ENCODE assay signal across 24 cellular contexts in genomic region chr16:15701367-15701766, GRCh38. TPM values are rescaled to one million over a fixed set of nuclear protein-coding genes. Genes with fewer than 3 reads are reported as not detected.
DNase-seq lines count a peak whose midpoint lies in the region; FAIRE-seq and TF ChIP-seq lines count a peak whose summit lies in the region.
"Had no signal": no experiment of that assay in that cellular context is flagged by ENCODE, and none has a peak within 500 bp of the region (broad histone marks: within the 10 kb centered on the region; RNA-seq: fewer than 3 reads in every experiment).

No MANE protein-coding gene starts in this region.

- no peak for DNase-seq in Caco-2
- no peak for DNase-seq in OCI-LY7 (ENCODE audit: low spot score)
- no peak for DNase-seq in endothelial cell of umbilical vein (ENCODE audit: low read depth, low spot score)
- DNase-seq in sigmoid colon, result no peak
- no peak for DNase-seq in SW 1271 (lab: John Stamatoyannopoulos, UW)
- DNase-seq in NCI-H1105 treated with DMSO at 0.1 percent for 48 hours (lab: John Stamatoyannopoulos, UW), result no peak
- DNase-seq in SW480 (ENCODE audit: low spot score), result no peak
- DNase-seq: ACHN; CD4-positive, alpha-beta memory T cell; HCEC 1CT; NCI-H1105; NCI-H2029 treated with DMSO at 0.1 percent for 48 hours; NCI-H226; NCI-H510A treated with DMSO at 0.1 percent for 48 hours; NCI-H748 treated with DMSO at 0.1 percent for 48 hours; NK-92 treated with Interleukin-12 subunit alpha and Interleukin-12 subunit beta, amount 100 ng/mL, for 24 hours had no signal

- H3K9ac ChIP-seq in endothelial cell of umbilical vein (replicated peaks; ENCODE audit: extremely low read depth, insufficient read depth, low read length), result no peak overlapping the region
- H3K9ac ChIP-seq: KMS-11 had no signal

- no peak overlapping the region for H3K4me3 Mint-ChIP-seq in Caco-2 (ENCODE audit: unreplicated experiment)
- H3K4me3 Mint-ChIP-seq: CD4-positive, alpha-beta memory T cell; GM23338 had no signal

- H3K9me3 ChIP-seq in Caco-2 (no peaks in the 10 kb centered on the region), OCI-LY7 (ENCODE audit: low read length) (no peaks in the 10 kb centered on the region), endothelial cell of umbilical vein (replicated peaks; ENCODE audit: control insufficient read depth, insufficient read depth, low read length) (no peaks in the 10 kb centered on the region), sigmoid colon (no peaks in the 10 kb centered on the region)
- H3K9me3 ChIP-seq: BLaER1 treated with 17β-estradiol and CSF1 and Interleukin-3, amounts not matched to agents 10 nM and 100 nM; SJSA1 had no signal

- H3K36me3 ChIP-seq in Caco-2 (ENCODE audit: control insufficient read depth, insufficient read depth, low read length) (peaks cover 2% of the 10 kb centered on the region; the same call in 1 of the 2 replicates), OCI-LY7 (ENCODE audit: insufficient read depth, low read length) (peaks cover 86% of the 10 kb centered on the region), endothelial cell of umbilical vein (ENCODE audit: control insufficient read depth in 2 of 2, extremely low read depth in 1 of 2, insufficient read depth in 2 of 2, low read length in 2 of 2) (peaks cover 20 to 25% of the 10 kb centered on the region in 2 experiments), sigmoid colon (peaks cover 5 to 77% (median 47%) of the 10 kb centered on the region in 4 donors)

- FAIRE-seq in endothelial cell of umbilical vein (lab: Jason Lieb, UNC), result no peak
- FAIRE-seq: G401.6, GM12892, GM18507, RCC 7860 had no signal

- H3K4me3 ChIP-seq in Caco-2 (ENCODE audit: low read depth, low read length), result no peak overlapping the region
- H3K4me3 ChIP-seq in OCI-LY7 (ENCODE audit: low read depth, low read length, poor library complexity, severe bottlenecking), result no peak overlapping the region
- H3K4me3 ChIP-seq in endothelial cell of umbilical vein (replicated peaks in 1 of 3; ENCODE audit: insufficient read depth in 1 of 3, low read depth in 1 of 3, low read length in 3 of 3), result no peak overlapping the region
- H3K4me3 ChIP-seq in sigmoid colon, result no peak overlapping the region
- H3K4me3 ChIP-seq: BLaER1 treated with 17β-estradiol and CSF1 and Interleukin-3, amounts not matched to agents 10 nM and 100 nM; GM23338; SJSA1 had no signal

- H3K4me1 Mint-ChIP-seq in Caco-2 (ENCODE audit: low read depth, unreplicated experiment), result peaks cover 6% of the 10 kb centered on the region
- H3K4me1 Mint-ChIP-seq: GM23338 had no signal

- H3K27ac ChIP-seq in OCI-LY7 (ENCODE audit: low read depth, low read length, poor library complexity, severe bottlenecking), result no peak overlapping the region
- no peak overlapping the region for H3K27ac ChIP-seq in endothelial cell of umbilical vein (ENCODE audit: insufficient read depth, low read depth, low read length)
- peak overlapping the region; percentile 68 to 80 (median 72) for H3K27ac ChIP-seq in sigmoid colon
- H3K27ac ChIP-seq: KMS-11, SJSA1 had no signal

- H3K27ac Mint-ChIP-seq in Caco-2 (ENCODE audit: unreplicated experiment), result no peak overlapping the region

- BruUV-seq in Caco-2 (replicated peaks; lab: Mats Ljungman, UMichigan), result TSS peak; percentile 41
- TSS peak; percentile 45 for BruUV-seq in OCI-LY7 (replicated peaks; lab: Mats Ljungman, UMichigan)
- TSS peak; percentile 15 for BruUV-seq in endothelial cell of umbilical vein (replicated peaks; lab: Mats Ljungman, UMichigan)

- no peaks in the 10 kb centered on the region for H3K9me2 ChIP-seq in OCI-LY7 (ENCODE audit: insufficient read depth, low read length)

- H3K4me1 ChIP-seq in Caco-2 (no peaks in the 10 kb centered on the region), OCI-LY7 (ENCODE audit: insufficient read depth, low read length, poor library complexity, severe bottlenecking) (no peaks in the 10 kb centered on the region), endothelial cell of umbilical vein (ENCODE audit: control insufficient read depth, extremely low read depth, insufficient read depth, low read length) (peaks cover 16% of the 10 kb centered on the region), sigmoid colon (peaks cover 0 to 21% (median 11%) of the 10 kb centered on the region in 4 donors)

- POLR2A ChIA-PET in Caco-2 (lab: Charles Lee) (no interaction called here), OCI-LY7 (lab: Charles Lee) (no interaction called here), endothelial cell of umbilical vein (lab: Charles Lee) (no interaction called here)

- no peak overlapping the region for H3K4me2 ChIP-seq in OCI-LY7 (ENCODE audit: low read length)
- no peak overlapping the region for H3K4me2 ChIP-seq in endothelial cell of umbilical vein (ENCODE audit: insufficient read depth, low read length)
- H3K4me2 ChIP-seq: BLaER1 treated with 17β-estradiol and CSF1 and Interleukin-3, amounts not matched to agents 10 nM and 100 nM; GM23338; KMS-11 had no signal

- 93 to 94% methylated on average over 6 of the region's 6 CpGs for WGBS in sigmoid colon, 2 donors

- H2AFZ ChIP-seq in OCI-LY7 (ENCODE audit: low read length) (no peak overlapping the region), endothelial cell of umbilical vein (ENCODE audit: low read depth, low read length) (no peak overlapping the region)
- H2AFZ ChIP-seq: GM23338 had no signal

- intact Hi-C loops in Caco-2 (cut with micrococcal nuclease; ENCODE audit: unreplicated experiment) (no loop called here), OCI-LY7 (cut with micrococcal nuclease; ENCODE audit: unreplicated experiment) (loop anchor here (10.0 kb wide), 1 partner anchor 177 kb away; no protein-coding TSS in a partner anchor), endothelial cell of umbilical vein (cut with micrococcal nuclease) (no loop called here), sigmoid colon (cut with DNase I) (no loop called here)

- H4K20me1 ChIP-seq in OCI-LY7 (ENCODE audit: insufficient read depth, low read length), result no peaks in the 10 kb centered on the region
- H4K20me1 ChIP-seq in endothelial cell of umbilical vein (replicated peaks; ENCODE audit: control insufficient read depth, extremely low read depth, insufficient read depth, low read length), result no peaks in the 10 kb centered on the region

- TF ChIP-seq POLR2A in endothelial cell of umbilical vein (IDR thresholded peaks at IDR 0.05; ENCODE audit: low read depth, low read length) (no peak), sigmoid colon (IDR thresholded peaks at IDR 0.05) (no peak)

- H3K9me3 Mint-ChIP-seq in Caco-2 (ENCODE audit: unreplicated experiment), result no peaks in the 10 kb centered on the region
- H3K9me3 Mint-ChIP-seq: CD4-positive, alpha-beta memory T cell; GM23338 had no signal

- dilution Hi-C loops in endothelial cell of umbilical vein (cut with MboI; ENCODE audit: extremely low pct_ligation_motif_present, low sequenced_read_pairs), result no loop called here

- H3K79me2 ChIP-seq in OCI-LY7 (ENCODE audit: insufficient read depth, low read depth, low read length) (no peaks in the 10 kb centered on the region), endothelial cell of umbilical vein (ENCODE audit: control insufficient read depth, insufficient read depth, low read length) (no peaks in the 10 kb centered on the region)

- H3K27me3 Mint-ChIP-seq in Caco-2 (ENCODE audit: insufficient read depth, unreplicated experiment), result no peaks in the 10 kb centered on the region
- H3K27me3 Mint-ChIP-seq: CD4-positive, alpha-beta memory T cell had no signal

- CTCF ChIA-PET in Caco-2 (lab: Charles Lee) (no interaction called here), OCI-LY7 (lab: Charles Lee; ENCODE audit: unreplicated experiment) (no interaction called here), endothelial cell of umbilical vein (lab: Charles Lee) (interaction anchor here (0.9 to 1.0 kb wide), 2 partner anchors 37 to 274 kb away, joined by 3 read pairs; no protein-coding TSS in a partner anchor)

- no peaks in the 10 kb centered on the region for H3K27me3 ChIP-seq in Caco-2 (replicated peaks; ENCODE audit: control insufficient read depth, insufficient read depth, low read length)
- no peaks in the 10 kb centered on the region for H3K27me3 ChIP-seq in endothelial cell of umbilical vein (ENCODE audit: control insufficient read depth in 2 of 2, insufficient read depth in 2 of 2, low read length in 2 of 2)
- H3K27me3 ChIP-seq in sigmoid colon, result no peaks in the 10 kb centered on the region
- H3K27me3 ChIP-seq: BLaER1 treated with 17β-estradiol and CSF1 and Interleukin-3, amounts not matched to agents 10 nM and 100 nM; SJSA1 had no signal

- no peak for TF ChIP-seq EP300 in sigmoid colon (IDR thresholded peaks at IDR 0.05)

- H3K36me3 Mint-ChIP-seq in Caco-2 (ENCODE audit: insufficient read depth, unreplicated experiment), result peaks cover 56% of the 10 kb centered on the region

- no peaks in the 10 kb centered on the region for H3K9me1 ChIP-seq in endothelial cell of umbilical vein (replicated peaks; ENCODE audit: control insufficient read depth, extremely low read depth, insufficient read depth, low read length)

- TF ChIP-seq CTCF in Caco-2 (IDR thresholded peaks at IDR 0.05; ENCODE audit: insufficient read depth in 1 of 2, low read depth in 1 of 2, low read length in 1 of 2, severe bottlenecking in 1 of 2, unreplicated experiment in 1 of 2) (no peak), OCI-LY7 (conservative IDR thresholded peaks at IDR 0.05; ENCODE audit: low read length) (no peak), endothelial cell of umbilical vein (IDR thresholded peaks at IDR 0.05; ENCODE audit: extremely low read depth in 1 of 2, insufficient read depth in 1 of 2, low read depth in 1 of 2, low read length in 2 of 2) (no peak), sigmoid colon (IDR thresholded peaks at IDR 0.05) (no peak)

RNA-seq across cellular contexts. Expression of gene NDE1, which starts 51.3 kb away (rescaled TPM):
- total RNA-seq in Caco-2 (2022) (60.7 and 67.7 TPM in 2 replicates), OCI-LY7 (2022) (141 and 175 TPM in 2 replicates), endothelial cell of umbilical vein (89.1 and 90.2 TPM in 2 replicates), sigmoid colon (10 to 100 TPM; 27.1 to 86.1 (median 35.3) TPM)
- total RNA-seq in OCI-LY7 (2014; rRNA removed; shearing (Covaris generic)), result 76.8 and 88.9 TPM in 2 replicates
- polyA plus RNA-seq in endothelial cell of umbilical vein (26.3 and 28.0 TPM in 2 replicates), sigmoid colon (10 to 100 TPM; 11.3 to 29.3 (median 13.8) TPM)
- polyA plus RNA-seq in endothelial cell of umbilical vein (2011; cell fraction: cytosol; rRNA removed), result 48.8 and 53.7 TPM in 2 replicates
- 39.1 and 46.3 TPM in 2 replicates for polyA plus RNA-seq in endothelial cell of umbilical vein (2011; cell fraction: nucleus; rRNA removed)
- polyA plus RNA-seq in endothelial cell of umbilical vein (2012), result 34.0 and 40.2 TPM in 2 replicates
- 32.1 and 40.4 TPM in 2 replicates for polyA minus RNA-seq in endothelial cell of umbilical vein
- 38.9 TPM for polyA minus RNA-seq in endothelial cell of umbilical vein (2011; cell fraction: cytosol; rRNA and poly(A)+ RNA removed)
- 20.3 and 27.6 TPM in 2 replicates for polyA minus RNA-seq in endothelial cell of umbilical vein (2011; cell fraction: nucleus; rRNA and poly(A)+ RNA removed)

RNA-seq across cellular contexts. Expression of gene MARF1, which starts 58.4 kb away (rescaled TPM):
- total RNA-seq in Caco-2 (2022) (20.2 and 22.3 TPM in 2 replicates), OCI-LY7 (2022) (71.1 and 99.2 TPM in 2 replicates), endothelial cell of umbilical vein (54.3 and 58.5 TPM in 2 replicates), sigmoid colon (10 to 100 TPM; 43.8 to 76.7 (median 54.8) TPM)
- 18.6 and 20.6 TPM in 2 replicates for total RNA-seq in OCI-LY7 (2014; rRNA removed; shearing (Covaris generic))
- polyA plus RNA-seq in endothelial cell of umbilical vein (11.5 and 14.6 TPM in 2 replicates), sigmoid colon (10 to 100 TPM; 13.8 to 25.1 (median 13.9) TPM)
- 13.7 and 14.1 TPM in 2 replicates for polyA plus RNA-seq in endothelial cell of umbilical vein (2011; cell fraction: cytosol; rRNA removed)
- polyA plus RNA-seq in endothelial cell of umbilical vein (2011; cell fraction: nucleus; rRNA removed), result 59.8 and 76.4 TPM in 2 replicates
- 19.2 and 26.2 TPM in 2 replicates for polyA plus RNA-seq in endothelial cell of umbilical vein (2012)
- 64.0 and 70.4 TPM in 2 replicates for polyA minus RNA-seq in endothelial cell of umbilical vein
- polyA minus RNA-seq in endothelial cell of umbilical vein (2011; cell fraction: cytosol; rRNA and poly(A)+ RNA removed), result 12.7 TPM
- polyA minus RNA-seq in endothelial cell of umbilical vein (2011; cell fraction: nucleus; rRNA and poly(A)+ RNA removed), result 48.0 and 72.1 TPM in 2 replicates

Comparison
In these comparisons a context has a peak if more than half of its experiments do, and no peak if none do; other contexts are left out.
1. H3K27ac ChIP-seq: peak in sigmoid colon (4 of 4); none in OCI-LY7 (single experiment) and endothelial cell of umbilical vein (single experiment).